Comparison of ENCODE assay signal across 8 cellular contexts in the genomic region with DNA sequence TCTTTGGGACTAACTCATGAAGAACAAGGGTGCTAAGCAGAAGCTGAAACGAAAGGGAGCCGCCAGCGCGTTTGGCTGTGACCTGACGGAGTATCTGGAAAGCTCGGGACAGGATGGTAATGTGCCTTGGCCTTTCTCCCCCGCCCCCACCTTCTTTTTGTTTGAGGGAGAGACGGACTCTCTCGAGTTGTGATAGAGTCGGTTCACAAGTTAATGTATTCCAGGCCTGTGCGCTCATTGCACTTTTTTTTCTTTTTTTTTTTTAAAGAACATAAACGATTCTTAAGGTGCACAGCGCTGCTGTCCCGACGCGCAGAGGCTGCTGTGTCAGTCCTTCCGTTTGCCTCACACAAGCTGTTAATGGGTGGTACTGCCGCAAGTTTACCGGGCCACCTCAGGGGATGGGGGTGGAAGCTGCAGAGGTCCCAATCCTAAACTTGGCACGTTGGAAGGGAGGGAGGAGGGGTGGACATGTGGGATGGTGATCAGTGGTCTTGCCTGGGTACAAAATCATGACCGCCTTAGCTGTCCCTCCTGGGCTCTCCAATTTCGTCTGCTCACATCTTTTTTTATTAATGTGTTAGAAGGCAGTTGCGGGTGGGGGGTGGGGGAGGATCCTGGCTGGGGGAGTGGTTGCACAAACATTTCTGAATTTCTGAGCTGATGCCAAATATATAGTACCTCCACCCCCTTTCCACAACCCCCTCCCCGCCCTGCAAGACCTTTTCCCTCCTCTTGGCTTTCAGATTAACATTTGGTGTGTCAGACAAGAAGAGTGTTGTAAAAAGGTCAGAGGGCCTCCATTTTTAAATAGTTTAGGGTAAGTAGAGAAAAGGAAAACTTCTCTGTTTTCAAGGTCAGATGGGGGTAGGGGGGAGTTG. TPM values are rescaled to one million over a fixed set of nuclear protein-coding genes. Genes with fewer than 3 reads are reported as not detected.
DNase-seq lines count a peak whose midpoint lies in the region; ATAC-seq, FAIRE-seq and TF ChIP-seq lines count a peak whose summit lies in the region.

No MANE protein-coding gene starts in this region.

- no peaks in the 10 kb centered on the region for H3K79me1 ChIP-seq in H1 (ENCODE audit: low read depth, low read length)

- POLR2A ChIA-PET in H1 (lab: Charles Lee; ENCODE audit: partially characterized antibody) = interaction anchor here (1.3 to 3.8 kb wide), 4 partner anchors 23 to 66 kb away, joined by 3 to 15 read pairs (median 6); no protein-coding TSS in a partner anchor

- no peak overlapping the region for H2BK5ac ChIP-seq in H1 (ENCODE audit: low read depth, low read length)

- peak overlapping the region; percentile 73; the same call in 1 of the 2 replicates for H2BK20ac ChIP-seq in H1 (ENCODE audit: low read length)

- peak overlapping the region; percentile 74; the same call in 1 of the 2 replicates for H2BK15ac ChIP-seq in H1 (ENCODE audit: low read length)

- no peak for TF ChIP-seq CTCF in H1 (IDR thresholded peaks at IDR 0.05; ENCODE audit: control extremely low read depth in 1 of 3, insufficient read depth in 1 of 3, low read depth in 1 of 3, low read length in 3 of 3)

- H2AFZ ChIP-seq in H1 (ENCODE audit: low read length) = peak overlapping the region; percentile 75; the same call in 1 of the 2 replicates

- H4K91ac ChIP-seq in H1 (replicated peaks; ENCODE audit: insufficient read length, low read length) = peak overlapping the region; percentile 34

- H3K9me3 ChIP-seq in KOPT-K1 (ENCODE audit: insufficient read depth, low read length, poor library complexity, severe bottlenecking) (no peaks in the 10 kb centered on the region), H1 (ENCODE audit: insufficient read depth in 2 of 2, low read depth in 1 of 2, low read length in 1 of 2) (no peaks in the 10 kb centered on the region), mucosa of stomach (ENCODE audit: control insufficient read depth, low read length) (no peaks in the 10 kb centered on the region)

- H3K23ac ChIP-seq in H1 (ENCODE audit: insufficient read length) = no peak overlapping the region

- H3K4ac ChIP-seq in H1 (replicated peaks; ENCODE audit: insufficient read length, low read depth, low read length) = no peak overlapping the region

- H2AK5ac ChIP-seq in H1 (ENCODE audit: low read depth, low read length) = no peak overlapping the region

- no peak for TF ChIP-seq POLR2A in H1 (IDR thresholded peaks at IDR 0.05; ENCODE audit: control extremely low read depth in 1 of 2, low read depth in 2 of 2, low read length in 2 of 2)

- no peak for TF ChIP-seq EP300 in H1 (IDR thresholded peaks at IDR 0.05; ENCODE audit: borderline replicate concordance in 1 of 2, low read depth in 2 of 2, low read length in 2 of 2)

- peak overlapping the region; percentile 71 for H3K18ac ChIP-seq in H1 (ENCODE audit: extremely low read depth, low read length)

- H3K4me1 ChIP-seq in H1 (replicated peaks in 1 of 4; ENCODE audit: control insufficient read depth in 3 of 4, insufficient read depth in 4 of 4, low read length in 3 of 4) (peaks cover 2 to 14% (median 9%) of the 10 kb centered on the region in 4 experiments), mucosa of stomach (ENCODE audit: control insufficient read depth, insufficient read depth, low read length) (peaks cover 8% of the 10 kb centered on the region)

- peak overlapping the region; percentile 34 for H3K56ac ChIP-seq in H1 (replicated peaks; ENCODE audit: insufficient read length, low read depth, low read length)

- no peaks in the 10 kb centered on the region for H3K27me3 Mint-ChIP-seq in stimulated activated memory B cell treated with anti-CD40 and anti-IgM and Interleukin-4, amounts not matched to agents 10 μg/mL and 1 μg/mL and 100 μg/mL, for 72 hours

- no peaks in the 10 kb centered on the region for H3K36me3 ChIP-seq in KOPT-K1 (ENCODE audit: insufficient read depth, low read length)
- H3K36me3 ChIP-seq in H1 (ENCODE audit: control insufficient read depth in 2 of 4, insufficient read depth in 4 of 4, low read length in 3 of 4) = no peaks in the 10 kb centered on the region
- no peaks in the 10 kb centered on the region for H3K36me3 ChIP-seq in mucosa of stomach (ENCODE audit: control insufficient read depth, insufficient read depth, low read length)

- H3K9me3 Mint-ChIP-seq in stimulated activated memory B cell treated with anti-CD40 and anti-IgM and Interleukin-4, amounts not matched to agents 10 μg/mL and 1 μg/mL and 100 μg/mL, for 72 hours = no peaks in the 10 kb centered on the region

- H3K27me3 ChIP-seq in H1 (replicated peaks in 1 of 4; ENCODE audit: control insufficient read depth in 3 of 4, extremely low read depth in 1 of 4, insufficient read depth in 3 of 4, low read length in 3 of 4) (peaks cover 0 to 29% (median 13%) of the 10 kb centered on the region in 4 experiments; a peak in 4 of 7 replicates), mucosa of stomach (ENCODE audit: control insufficient read depth, insufficient read depth, low read length) (peaks cover 18% of the 10 kb centered on the region)

- H2BK12ac ChIP-seq in H1 (ENCODE audit: low read depth, low read length) = no peak overlapping the region; the same call in 1 of the 2 replicates

- H3K4me3 Mint-ChIP-seq in stimulated activated memory B cell treated with anti-CD40 and anti-IgM and Interleukin-4, amounts not matched to agents 10 μg/mL and 1 μg/mL and 100 μg/mL, for 72 hours = peak overlapping the region; percentile 92

- H3K4me3 ChIP-seq in H1 (ENCODE audit: extremely low read depth in 1 of 4, insufficient read depth in 2 of 4, low read depth in 3 of 4, low read length in 4 of 4) = peak overlapping the region; percentile 73 to 84 (median 80)
- H3K4me3 ChIP-seq in mucosa of stomach (ENCODE audit: low read length) = peak overlapping the region; percentile 82

- no peak for TF ChIP-seq RAD21 in H1 (IDR thresholded peaks at IDR 0.05 in 1 of 2, conservative IDR thresholded peaks at IDR 0.05 in 1 of 2; ENCODE audit: low read depth in 2 of 2, low read length in 2 of 2)

- peak; percentile 27 for ATAC-seq in GM21717 (IDR thresholded peaks at IDR 0.05; ENCODE audit: unreplicated experiment)
- ATAC-seq in stimulated activated memory B cell treated with anti-CD40 and anti-IgM and Interleukin-4, amounts not matched to agents 10 μg/mL and 1 μg/mL and 100 μg/mL, for 72 hours = peak; percentile 64

- H3K23me2 ChIP-seq in H1 (ENCODE audit: low read depth, low read length) = peaks cover 14% of the 10 kb centered on the region; the same call in 1 of the 2 replicates

- peak overlapping the region; percentile 25 for H4K8ac ChIP-seq in H1 (ENCODE audit: extremely low read depth, insufficient read depth, low read length)

- peak overlapping the region; percentile 8 to 38 (median 34); a peak in 5 of 7 replicates for H3K9ac ChIP-seq in H1 (replicated peaks in 1 of 4; ENCODE audit: extremely low read depth in 1 of 4, low read depth in 3 of 4, low read length in 3 of 4)
- peak overlapping the region; percentile 76 for H3K9ac ChIP-seq in mucosa of stomach (ENCODE audit: low read length)

- DNase-seq in ELR (ENCODE audit: low read depth) = peak; percentile 62
- DNase-seq in activated CD4-positive, alpha-beta T cell treated with anti-CD3 and anti-CD28 coated beads, Interleukin-2, amount 50 U/mL, for 48 hours = peak; percentile 53 to 60
- no peak for DNase-seq in H1 (ENCODE audit: low read depth in 1 of 2, low spot score in 2 of 2)
- DNase-seq in NCI-H69 (lab: John Stamatoyannopoulos, UW) = no peak

- no peak overlapping the region for H4K5ac ChIP-seq in H1 (ENCODE audit: insufficient read length, low read depth, low read length)

- CTCF ChIA-PET in H1 (lab: Charles Lee; ENCODE audit: partially characterized antibody) = interaction anchor here (0.8 to 2.1 kb wide), 9 partner anchors 8 to 125 kb away, joined by 3 to 11 read pairs (median 4); a partner anchor contains a TSS

- no peak overlapping the region for H3K14ac ChIP-seq in H1 (ENCODE audit: insufficient read length)

- H3K27ac ChIP-seq in KOPT-K1 (ENCODE audit: low read depth, low read length, poor library complexity, severe bottlenecking) = peak overlapping the region; percentile 46
- H3K27ac ChIP-seq in H1 (ENCODE audit: low read depth, low read length) = no peak overlapping the region

- no peaks in the 10 kb centered on the region for H3K79me2 ChIP-seq in H1 (ENCODE audit: control insufficient read depth in 1 of 2, insufficient read depth in 2 of 2, low read length in 2 of 2)

- no peak overlapping the region for H2BK120ac ChIP-seq in H1 (replicated peaks; ENCODE audit: low read depth, low read length)

- FAIRE-seq in H1 (lab: Jason Lieb, UNC) = no peak

- no peaks in the 10 kb centered on the region for H4K20me1 ChIP-seq in H1 (replicated peaks in 1 of 2; ENCODE audit: control insufficient read depth in 1 of 2, insufficient read depth in 2 of 2, low read length in 2 of 2)

- peak overlapping the region; percentile 94 for H3K27ac Mint-ChIP-seq in stimulated activated memory B cell treated with anti-CD40 and anti-IgM and Interleukin-4, amounts not matched to agents 10 μg/mL and 1 μg/mL and 100 μg/mL, for 72 hours

- peaks cover 10% of the 10 kb centered on the region for H3K36me3 Mint-ChIP-seq in stimulated activated memory B cell treated with anti-CD40 and anti-IgM and Interleukin-4, amounts not matched to agents 10 μg/mL and 1 μg/mL and 100 μg/mL, for 72 hours

- peak overlapping the region; percentile 88 to 98 for H3K4me2 ChIP-seq in H1 (ENCODE audit: insufficient read depth in 1 of 2, low read depth in 2 of 2, low read length in 2 of 2)

- WGBS in H1 (ENCODE audit: extremely low coverage in 1 of 2, insufficient coverage in 1 of 2, insufficient read length in 1 of 2, insufficient replicate concordance in 2 of 2, low coverage in 1 of 2, low lambda C conversion rate in 2 of 2, missing lambda C conversion rate in 1 of 2), 2 experiments = 2% methylated on average over 23 of the region's 24 CpGs; no CpG with 5 or more reads in 1 of the 2 experiments

- peaks cover 50% of the 10 kb centered on the region for H3K4me1 Mint-ChIP-seq in stimulated activated memory B cell treated with anti-CD40 and anti-IgM and Interleukin-4, amounts not matched to agents 10 μg/mL and 1 μg/mL and 100 μg/mL, for 72 hours

RNA-seq across cellular contexts. Expression of a gene that starts 0.9 kb away (rescaled TPM):
- 4.9 and 7.6 TPM in 2 replicates for total RNA-seq in H1 (2021; fragmentation: NEBNext Ultra II Directional; extraction: Animal tissue kit (Norgen Biotek cat#: 25700))
- polyA plus RNA-seq in H1 (2011; rRNA removed) = 1.1 and 2.3 TPM in 2 replicates
- 1.8 TPM for polyA plus RNA-seq in H1 (2011; cell fraction: cytosol; rRNA removed)
- 2.4 TPM for polyA plus RNA-seq in H1 (2011; cell fraction: nucleus; rRNA removed)
- polyA plus RNA-seq in H1 (2012, experiment 1 of 2) = 1.3 to 2.2 TPM (median 2.0 TPM) in 4 replicates
- polyA plus RNA-seq in H1 (2012, experiment 2 of 2) = 0.96 TPM
- 1.7 TPM for polyA plus RNA-seq in H1 (2013, experiment 1 of 2)
- polyA plus RNA-seq in H1 (2013, experiment 2 of 2) = 1.6 TPM
- 4.4 and 8.3 TPM in 2 replicates for polyA minus RNA-seq in H1 (2011; rRNA and poly(A)+ RNA removed)
- polyA minus RNA-seq in H1 (2011; cell fraction: cytosol; rRNA and poly(A)+ RNA removed) = 2.6 TPM
- 3.2 TPM for polyA minus RNA-seq in H1 (2011; cell fraction: nucleus; rRNA and poly(A)+ RNA removed)

RNA-seq across cellular contexts. Expression of a gene that starts 54.5 kb away (rescaled TPM):
- total RNA-seq in H1 (2021; fragmentation: NEBNext Ultra II Directional; extraction: Animal tissue kit (Norgen Biotek cat#: 25700)) = 44.7 and 56.5 TPM in 2 replicates
- polyA plus RNA-seq in H1 (2011; rRNA removed) = 12.9 and 14.6 TPM in 2 replicates
- polyA plus RNA-seq in H1 (2011; cell fraction: cytosol; rRNA removed) = 31.8 TPM
- polyA plus RNA-seq in H1 (2011; cell fraction: nucleus; rRNA removed) = 16.4 TPM
- 44.5 to 54.6 TPM (median 49.9 TPM) in 4 replicates for polyA plus RNA-seq in H1 (2012, experiment 1 of 2)
- polyA plus RNA-seq in H1 (2012, experiment 2 of 2) = 8.6 TPM
- 56.1 TPM for polyA plus RNA-seq in H1 (2013, experiment 1 of 2)
- 59.9 TPM for polyA plus RNA-seq in H1 (2013, experiment 2 of 2)
- polyA minus RNA-seq in H1 (2011; rRNA and poly(A)+ RNA removed) = 36.3 and 36.8 TPM in 2 replicates
- 31.9 TPM for polyA minus RNA-seq in H1 (2011; cell fraction: cytosol; rRNA and poly(A)+ RNA removed)
- 31.2 TPM for polyA minus RNA-seq in H1 (2011; cell fraction: nucleus; rRNA and poly(A)+ RNA removed)

Comparison
In these comparisons a context has a peak if more than half of its experiments do, and no peak if none do; other contexts are left out.
1. DNase-seq: peak in ELR (single experiment) and activated CD4-positive, alpha-beta T cell treated with anti-CD3 and anti-CD28 coated beads, Interleukin-2, amount 50 U/mL, for 48 hours (2 of 2); none in H1 (0 of 2) and NCI-H69 (single experiment).